ENCODE assay signal across 12 cellular contexts in genomic region chr9:113522419-113522818, GRCh38. TPM values are rescaled to one million over a fixed set of nuclear protein-coding genes. Genes with fewer than 3 reads are reported as not detected.
A peak's percentile ranks its signal among the peaks of the same experiment; 100 is the strongest.
DNase-seq lines count a peak whose midpoint lies in the region; ATAC-seq and TF ChIP-seq lines count a peak whose summit lies in the region.
"Had no signal": no experiment of that assay in that cellular context is flagged by ENCODE, and none has a peak within 500 bp of the region (broad histone marks: within the 10 kb centered on the region; RNA-seq: fewer than 3 reads in every experiment).

No MANE protein-coding gene starts in this region.

- H3K4me1 Mint-ChIP-seq in naive thymus-derived CD4-positive, alpha-beta T cell: peaks cover 66 to 94% (median 83%) of the 10 kb centered on the region in 7 donors

- TF ChIP-seq CTCF in cardiac muscle cell (IDR thresholded peaks at IDR 0.05; ENCODE audit: low read depth, low read length): no peak
- TF ChIP-seq CTCF in ascending aorta (IDR thresholded peaks at IDR 0.05): no peak

- H3K9me3 Mint-ChIP-seq in naive thymus-derived CD4-positive, alpha-beta T cell: no peaks in the 10 kb centered on the region

- H3K4me3 ChIP-seq in cardiac muscle cell: no peak overlapping the region
- H3K4me3 ChIP-seq in ascending aorta: no peak overlapping the region
- peak overlapping the region; percentile 53 for H3K4me3 ChIP-seq in naive thymus-derived CD4-positive, alpha-beta T cell (ENCODE audit: low read length)
- no peak overlapping the region for H3K4me3 ChIP-seq in aorta (ENCODE audit: low read length in 2 of 2)
- H3K4me3 ChIP-seq: upper lobe of right lung had no signal

- H3K9me3 ChIP-seq in cardiac muscle cell (ENCODE audit: low read depth): no peaks in the 10 kb centered on the region
- H3K9me3 ChIP-seq in ascending aorta: no peaks in the 10 kb centered on the region
- H3K9me3 ChIP-seq in naive thymus-derived CD4-positive, alpha-beta T cell (ENCODE audit: control insufficient read depth in 2 of 3, low read length in 3 of 3): no peaks in the 10 kb centered on the region
- no peaks in the 10 kb centered on the region for H3K9me3 ChIP-seq in aorta (ENCODE audit: control insufficient read depth, low read length)
- H3K9me3 ChIP-seq: upper lobe of right lung had no signal

- DNase-seq in cardiac muscle cell (ENCODE audit: low read depth in 1 of 2, low spot score in 1 of 2) (no peak), cardiac septum (ENCODE audit: low spot score) (no peak), ascending aorta (ENCODE audit: low spot score in 2 of 2) (no peak), aorta (no peak), ureter (ENCODE audit: low spot score) (no peak), ACHN (no peak)
- no peak for DNase-seq in naive thymus-derived CD4-positive, alpha-beta T cell
- DNase-seq: AML-193, NCI-H1092 treated with DMSO at 0.1 percent for 48 hours, NCI-H524 treated with DMSO at 0.1 percent for 48 hours, upper lobe of right lung had no signal

- peak overlapping the region; percentile 18 to 76 (median 66) for H3K4me3 Mint-ChIP-seq in naive thymus-derived CD4-positive, alpha-beta T cell

- peaks cover 0 to 22% (median 8%) of the 10 kb centered on the region in 5 donors for H3K36me3 Mint-ChIP-seq in naive thymus-derived CD4-positive, alpha-beta T cell

- POLR2A ChIA-PET in naive thymus-derived CD4-positive, alpha-beta T cell (lab: Charles Lee): interaction anchor here (4.7 kb wide), 1 partner anchor 9 kb away, joined by 23 read pairs; no protein-coding TSS in a partner anchor

- H3K27me3 ChIP-seq in cardiac muscle cell: no peaks in the 10 kb centered on the region
- H3K27me3 ChIP-seq in ascending aorta: no peaks in the 10 kb centered on the region
- H3K27me3 ChIP-seq in naive thymus-derived CD4-positive, alpha-beta T cell (ENCODE audit: control insufficient read depth in 2 of 2, insufficient read depth in 2 of 2, low read length in 2 of 2): no peaks in the 10 kb centered on the region
- no peaks in the 10 kb centered on the region for H3K27me3 ChIP-seq in aorta (ENCODE audit: control insufficient read depth in 1 of 2, insufficient read depth in 2 of 2, low read length in 1 of 2)
- H3K27me3 ChIP-seq: upper lobe of right lung had no signal

- ATAC-seq in naive thymus-derived CD4-positive, alpha-beta T cell: no peak
- ATAC-seq in aorta (ENCODE audit: low FRiP score) (no peak), HG03135 (IDR thresholded peaks at IDR 0.05; ENCODE audit: unreplicated experiment) (no peak)
- ATAC-seq: upper lobe of right lung had no signal

- in situ Hi-C loops in ACHN (cut with HindIII; ENCODE audit: low pct_ligation_motif_present, low pct_unique_long_range_greater_than_20kb, low sequenced_read_pairs): no loop called here

- H3K36me3 ChIP-seq in cardiac muscle cell (no peaks in the 10 kb centered on the region), ascending aorta (peaks cover 4% of the 10 kb centered on the region in 2 donors), aorta (ENCODE audit: control insufficient read depth in 1 of 2, insufficient read depth in 2 of 2, low read length in 1 of 2) (no peaks in the 10 kb centered on the region)
- H3K36me3 ChIP-seq in naive thymus-derived CD4-positive, alpha-beta T cell (ENCODE audit: control insufficient read depth in 2 of 3, insufficient read depth in 3 of 3, low read length in 3 of 3): peaks cover 0 to 11% (median 0%) of the 10 kb centered on the region in 3 experiments
- H3K36me3 ChIP-seq: upper lobe of right lung had no signal

- H3K27ac ChIP-seq in cardiac muscle cell (peak overlapping the region; percentile 61), ascending aorta (peak overlapping the region; percentile 75 to 93), aorta (ENCODE audit: low read depth in 1 of 2, low read length in 2 of 2) (peak overlapping the region; percentile 53 to 68)
- no peak overlapping the region for H3K27ac ChIP-seq in naive thymus-derived CD4-positive, alpha-beta T cell (ENCODE audit: low read depth, low read length)

- CTCF ChIA-PET in naive thymus-derived CD4-positive, alpha-beta T cell (lab: Charles Lee): interaction anchor here (0.7 to 1.2 kb wide), 2 partner anchors 9 to 133 kb away, joined by 3 to 4 read pairs; no protein-coding TSS in a partner anchor

- peaks cover 39% of the 10 kb centered on the region for H3K4me1 ChIP-seq in cardiac muscle cell (ENCODE audit: low read depth)
- peaks cover 59 to 73% of the 10 kb centered on the region in 2 donors for H3K4me1 ChIP-seq in ascending aorta
- peaks cover 75 to 79% of the 10 kb centered on the region in 2 donors for H3K4me1 ChIP-seq in naive thymus-derived CD4-positive, alpha-beta T cell (ENCODE audit: control insufficient read depth in 2 of 2, insufficient read depth in 2 of 2, low read length in 2 of 2)
- H3K4me1 ChIP-seq in aorta (ENCODE audit: control insufficient read depth in 1 of 2, insufficient read depth in 2 of 2, low read length in 2 of 2): peaks cover 2 to 12% of the 10 kb centered on the region in 2 donors

- intact Hi-C loops in cardiac septum (cut with DNase I) (loop anchor here (10.0 kb wide), 1 partner anchor 132 kb away; no protein-coding TSS in a partner anchor), ascending aorta (cut with DNase I) (loop anchor here (5.0 kb wide), 1 partner anchor 35 kb away; no protein-coding TSS in a partner anchor), aorta (cut with DNase I) (loop anchor here in 1 of 2 donors (5.0 kb wide), 2 partner anchors 45 to 60 kb away; partner anchors contain the start of gene RGS3)
- intact Hi-C loops in naive thymus-derived CD4-positive, alpha-beta T cell (cut with micrococcal nuclease): loop anchor here in 1 of 2 donors (2.0 to 5.0 kb wide), 3 partner anchors 56 to 300 kb away; partner anchors contain the start of genes C9orf43, FKBP15, POLE3 and SLC31A1

- peak overlapping the region in 8 of 9 donors; percentile 38 to 89 (median 74) for H3K27ac Mint-ChIP-seq in naive thymus-derived CD4-positive, alpha-beta T cell

- 43 to 52% methylated on average over 1 of the region's 1 CpG for WGBS in aorta, 2 donors

- no peaks in the 10 kb centered on the region for H3K27me3 Mint-ChIP-seq in naive thymus-derived CD4-positive, alpha-beta T cell

RNA-seq across cellular contexts. Expression of gene RGS3, which starts 58.9 kb away (rescaled TPM):
- total RNA-seq in cardiac muscle cell (102 and 126 TPM in 2 replicates), cardiac septum (233 TPM), ascending aorta (125 TPM), aorta (100 to 1,000 TPM; 157 to 161 TPM), ureter (57.9 TPM)
- polyA plus RNA-seq in cardiac muscle cell (94.7 and 94.9 TPM in 2 replicates), aorta (100 to 1,000 TPM in 1 of 2 donors, 10 to 100 TPM in 1; 74.3 to 142 TPM)
- total RNA-seq in naive thymus-derived CD4-positive, alpha-beta T cell: 10 to 100 TPM in 3 of 5 experiments, 1 to 10 TPM in 2; 5.8 to 43.4 (median 12.6) TPM
- 10 to 100 TPM in 1 of 2 donors, 1 to 10 TPM in 1; 4.9 to 11.6 TPM for polyA plus RNA-seq in naive thymus-derived CD4-positive, alpha-beta T cell
